11 cellular contexts compared by ENCODE assay signal in the genomic region with DNA sequence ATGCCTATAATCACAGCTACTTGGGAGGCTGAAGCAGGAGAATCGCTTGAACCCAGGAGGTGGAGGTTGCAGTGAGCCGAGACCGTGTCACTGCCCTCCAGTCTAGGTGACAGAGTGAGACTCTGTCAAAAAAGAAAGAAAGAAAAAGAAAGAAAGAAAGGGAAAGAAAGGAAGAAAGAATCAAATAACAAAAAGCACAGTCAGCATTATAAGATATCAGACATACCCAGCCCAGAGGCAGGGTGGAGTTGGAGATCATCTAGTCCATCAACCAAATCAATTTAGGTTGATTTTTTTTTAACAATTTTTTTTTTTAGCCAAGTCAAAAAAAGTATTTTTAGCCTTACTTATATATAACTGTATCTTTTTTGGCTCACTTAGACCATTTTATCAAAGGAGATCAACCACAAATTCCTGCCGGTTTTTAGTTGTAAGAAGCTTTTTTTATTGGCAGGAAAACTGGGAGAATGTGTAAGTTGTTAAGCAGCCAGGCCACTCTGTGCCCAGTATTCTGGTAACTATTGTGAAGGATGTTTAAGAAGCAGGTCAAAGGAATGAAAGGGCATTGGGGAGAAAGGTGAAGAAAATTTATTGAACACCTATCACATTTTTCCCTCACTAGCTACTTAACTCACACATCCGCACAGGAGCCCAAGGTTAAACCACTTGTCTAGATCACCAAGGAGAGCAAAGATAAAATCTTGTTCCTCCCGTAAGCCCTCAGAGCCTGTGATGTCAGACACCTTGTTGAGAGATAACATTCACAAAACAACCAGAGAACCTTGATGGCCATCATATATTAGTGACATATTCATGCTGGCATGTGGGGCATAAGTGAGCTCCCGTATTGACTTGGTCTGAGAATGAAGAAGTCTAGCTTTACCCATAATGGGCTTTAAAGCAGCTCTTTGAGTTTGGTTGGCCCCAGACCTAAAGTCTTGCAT.
A peak's percentile ranks its signal among the peaks of the same experiment; 100 is the strongest.
DNase-seq lines count a peak whose midpoint lies in the region; ATAC-seq and TF ChIP-seq lines count a peak whose summit lies in the region.
"Had no signal": no experiment of that assay in that cellular context is flagged by ENCODE, and none has a peak within 500 bp of the region (broad histone marks: within the 10 kb centered on the region; RNA-seq: fewer than 3 reads in every experiment).

No MANE protein-coding gene starts in this region.

- H3K4me1 ChIP-seq in SK-N-SH (ENCODE audit: control insufficient read depth in 1 of 2, insufficient read depth in 2 of 2, low read depth in 1 of 2, low read length in 1 of 2) (peaks cover 11 to 58% of the 10 kb centered on the region in 2 experiments), fibroblast of lung (ENCODE audit: control insufficient read depth, extremely low read depth, insufficient read depth, low read length) (peaks cover 48% of the 10 kb centered on the region)

- H2AFZ ChIP-seq in SK-N-SH (ENCODE audit: low read depth) (no peak overlapping the region), fibroblast of lung (ENCODE audit: low read length) (no peak overlapping the region)

- H4K20me1 ChIP-seq in SK-N-SH (ENCODE audit: insufficient read depth) (no peaks in the 10 kb centered on the region), fibroblast of lung (ENCODE audit: control insufficient read depth, extremely low read depth, insufficient read depth, low read length) (no peaks in the 10 kb centered on the region)

- no peak for ATAC-seq in GM18907 (IDR thresholded peaks at IDR 0.05; ENCODE audit: unreplicated experiment)

- no peaks in the 10 kb centered on the region for H3K9me2 ChIP-seq in SK-N-SH

- peaks cover 35% of the 10 kb centered on the region for H3K79me2 ChIP-seq in SK-N-SH (ENCODE audit: insufficient read depth)
- H3K79me2 ChIP-seq in fibroblast of lung (ENCODE audit: control insufficient read depth, insufficient read depth, low read length) = peaks cover 5% of the 10 kb centered on the region

- H3K4me2 ChIP-seq in SK-N-SH (peak overlapping the region; percentile 39), fibroblast of lung (ENCODE audit: extremely low read depth, insufficient read depth, low read length) (no peak overlapping the region)

- no peaks in the 10 kb centered on the region for H3K27me3 ChIP-seq in SK-N-SH (ENCODE audit: insufficient read depth)
- no peaks in the 10 kb centered on the region for H3K27me3 ChIP-seq in fibroblast of lung (ENCODE audit: control insufficient read depth, insufficient read depth, low read length)

- H3K9ac ChIP-seq in SK-N-SH (peak overlapping the region; percentile 52; the same call in 1 of the 2 replicates), fibroblast of lung (ENCODE audit: insufficient read depth, low read length) (no peak overlapping the region)

- CTCF ChIA-PET in SK-N-SH (lab: Yijun Ruan, JAX) = interaction anchor here (0.7 to 4.3 kb wide), 6 partner anchors 11 to 151 kb away, joined by 3 to 21 read pairs (median 4); no protein-coding TSS in a partner anchor

- H3K36me3 ChIP-seq in SK-N-SH (replicated peaks in 1 of 2; ENCODE audit: control insufficient read depth in 1 of 2, insufficient read depth in 2 of 2, low read length in 1 of 2) (no peaks in the 10 kb centered on the region), fibroblast of lung (ENCODE audit: control insufficient read depth, insufficient read depth, low read length) (no peaks in the 10 kb centered on the region)

- TF ChIP-seq CTCF in AG10803 (conservative IDR thresholded peaks at IDR 0.05; ENCODE audit: low read length) (no peak), SK-N-SH (IDR thresholded peaks at IDR 0.05) (no peak), fibroblast of lung (conservative IDR thresholded peaks at IDR 0.05 in 1 of 2, IDR thresholded peaks at IDR 0.05 in 1 of 2; ENCODE audit: low read depth in 1 of 2, low read length in 2 of 2) (no peak), retinal pigment epithelial cell (conservative IDR thresholded peaks at IDR 0.05; ENCODE audit: low read depth, low read length) (no peak)

- peak in 1 of 2 experiments; percentile 82; a peak in 2 of 4 replicates for TF ChIP-seq EP300 in SK-N-SH (IDR thresholded peaks at IDR 0.05; ENCODE audit: borderline replicate concordance in 1 of 2, low read depth in 1 of 2, low read length in 1 of 2)

- TF ChIP-seq RAD21 in SK-N-SH (IDR thresholded peaks at IDR 0.05; ENCODE audit: low read length) = no peak

- peaks cover 83% of the 10 kb centered on the region for H3F3A ChIP-seq in SK-N-SH (replicated peaks; ENCODE audit: insufficient read depth)

- H3K9me3 ChIP-seq in SK-N-SH (no peaks in the 10 kb centered on the region), fibroblast of lung (ENCODE audit: control insufficient read depth, insufficient read depth, low read depth, low read length) (no peaks in the 10 kb centered on the region)

- H3K4me3 ChIP-seq in AG10803 (ENCODE audit: low read length) = no peak overlapping the region
- no peak overlapping the region for H3K4me3 ChIP-seq in SK-N-SH (ENCODE audit: low read depth in 2 of 2, low read length in 1 of 2)
- no peak overlapping the region for H3K4me3 ChIP-seq in fibroblast of lung (replicated peaks in 1 of 4; ENCODE audit: control extremely low read depth in 1 of 4, insufficient read depth in 1 of 4, low read depth in 3 of 4, low read length in 4 of 4)
- no peak overlapping the region for H3K4me3 ChIP-seq in retinal pigment epithelial cell (ENCODE audit: low read length)

- POLR2A ChIA-PET in SK-N-SH (lab: Yijun Ruan, JAX) = no interaction called here

- H3K27ac ChIP-seq in SK-N-SH (ENCODE audit: low read depth in 2 of 2, low read length in 1 of 2) (peak overlapping the region; percentile 12 to 94), fibroblast of lung (ENCODE audit: insufficient read depth, low read length) (peak overlapping the region; percentile 92)

- 68% methylated on average over 7 of the region's 7 CpGs for WGBS in SK-N-SH (ENCODE audit: low lambda C conversion rate)

- DNase-seq in AG10803 (ENCODE audit: low read depth) = peak; percentile 81
- no peak for DNase-seq in SK-N-SH
- DNase-seq in fibroblast of lung (ENCODE audit: low read depth in 2 of 2) = peak; percentile 70 to 94
- peak; percentile 75 for DNase-seq in retinal pigment epithelial cell (ENCODE audit: low read depth)
- DNase-seq in HK-2 (ENCODE audit: unreplicated experiment) = no peak
- no peak for DNase-seq in COLO668 (lab: John Stamatoyannopoulos, UW; ENCODE audit: unreplicated experiment)
- no peak for DNase-seq in anterior cingulate cortex (lab: John Stamatoyannopoulos, UW)
- DNase-seq: activated CD4-positive, alpha-beta T cell treated with anti-CD3 and anti-CD28 coated beads, Interleukin-2, amount 50 U/mL, for 4 hours; activated gamma-delta T cell treated with Interleukin-2 at 50 U/mL for 16 hours; NCI-H2107 had no signal

TF ChIP-seq in SK-N-SH, 30 proteins besides CTCF, POLR2A, EP300 and RAD21 (continues in another document):
- no peak for TF ChIP-seq FOXM1 (IDR thresholded peaks at IDR 0.05; ENCODE audit: low read depth)
- TF ChIP-seq, protein P1, sequence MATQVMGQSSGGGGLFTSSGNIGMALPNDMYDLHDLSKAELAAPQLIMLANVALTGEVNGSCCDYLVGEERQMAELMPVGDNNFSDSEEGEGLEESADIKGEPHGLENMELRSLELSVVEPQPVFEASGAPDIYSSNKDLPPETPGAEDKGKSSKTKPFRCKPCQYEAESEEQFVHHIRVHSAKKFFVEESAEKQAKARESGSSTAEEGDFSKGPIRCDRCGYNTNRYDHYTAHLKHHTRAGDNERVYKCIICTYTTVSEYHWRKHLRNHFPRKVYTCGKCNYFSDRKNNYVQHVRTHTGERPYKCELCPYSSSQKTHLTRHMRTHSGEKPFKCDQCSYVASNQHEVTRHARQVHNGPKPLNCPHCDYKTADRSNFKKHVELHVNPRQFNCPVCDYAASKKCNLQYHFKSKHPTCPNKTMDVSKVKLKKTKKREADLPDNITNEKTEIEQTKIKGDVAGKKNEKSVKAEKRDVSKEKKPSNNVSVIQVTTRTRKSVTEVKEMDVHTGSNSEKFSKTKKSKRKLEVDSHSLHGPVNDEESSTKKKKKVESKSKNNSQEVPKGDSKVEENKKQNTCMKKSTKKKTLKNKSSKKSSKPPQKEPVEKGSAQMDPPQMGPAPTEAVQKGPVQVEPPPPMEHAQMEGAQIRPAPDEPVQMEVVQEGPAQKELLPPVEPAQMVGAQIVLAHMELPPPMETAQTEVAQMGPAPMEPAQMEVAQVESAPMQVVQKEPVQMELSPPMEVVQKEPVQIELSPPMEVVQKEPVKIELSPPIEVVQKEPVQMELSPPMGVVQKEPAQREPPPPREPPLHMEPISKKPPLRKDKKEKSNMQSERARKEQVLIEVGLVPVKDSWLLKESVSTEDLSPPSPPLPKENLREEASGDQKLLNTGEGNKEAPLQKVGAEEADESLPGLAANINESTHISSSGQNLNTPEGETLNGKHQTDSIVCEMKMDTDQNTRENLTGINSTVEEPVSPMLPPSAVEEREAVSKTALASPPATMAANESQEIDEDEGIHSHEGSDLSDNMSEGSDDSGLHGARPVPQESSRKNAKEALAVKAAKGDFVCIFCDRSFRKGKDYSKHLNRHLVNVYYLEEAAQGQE (IDR thresholded peaks at IDR 0.05; ENCODE audit: low read depth, low read length) = no peak
- no peak for TF ChIP-seq POLR2AphosphoS5 (IDR thresholded peaks at IDR 0.05; ENCODE audit: low read depth, low read length)
- TF ChIP-seq MXI1 (IDR thresholded peaks at IDR 0.05; ENCODE audit: low read depth, low read length) = no peak
- TF ChIP-seq RXRA (IDR thresholded peaks at IDR 0.05; ENCODE audit: borderline replicate concordance, low read depth) = peak; percentile 65
- TF ChIP-seq, protein P2, sequence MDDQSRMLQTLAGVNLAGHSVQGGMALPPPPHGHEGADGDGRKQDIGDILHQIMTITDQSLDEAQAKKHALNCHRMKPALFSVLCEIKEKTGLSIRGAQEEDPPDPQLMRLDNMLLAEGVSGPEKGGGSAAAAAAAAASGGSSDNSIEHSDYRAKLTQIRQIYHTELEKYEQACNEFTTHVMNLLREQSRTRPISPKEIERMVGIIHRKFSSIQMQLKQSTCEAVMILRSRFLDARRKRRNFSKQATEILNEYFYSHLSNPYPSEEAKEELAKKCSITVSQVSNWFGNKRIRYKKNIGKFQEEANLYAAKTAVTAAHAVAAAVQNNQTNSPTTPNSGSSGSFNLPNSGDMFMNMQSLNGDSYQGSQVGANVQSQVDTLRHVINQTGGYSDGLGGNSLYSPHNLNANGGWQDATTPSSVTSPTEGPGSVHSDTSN (IDR thresholded peaks at IDR 0.05) = peak; percentile 56; the same call in 1 of the 2 replicates
- TF ChIP-seq MEF2A (IDR thresholded peaks at IDR 0.05; ENCODE audit: borderline replicate concordance, low read depth) = peak; percentile 95
- no peak for TF ChIP-seq GATA2 (CRISPR knock-in tag; IDR thresholded peaks at IDR 0.05)
- TF ChIP-seq NRF1 (IDR thresholded peaks at IDR 0.05; ENCODE audit: low read depth, low read length) = no peak
- no peak for TF ChIP-seq GABPA (IDR thresholded peaks at IDR 0.05; ENCODE audit: low read depth)
- TF ChIP-seq RCOR1 (IDR thresholded peaks at IDR 0.05; ENCODE audit: low read length) = no peak
- peak; percentile 89 for TF ChIP-seq NFIC (IDR thresholded peaks at IDR 0.05; ENCODE audit: borderline replicate concordance)

Comparison
In these comparisons a context has a peak if more than half of its experiments do, and no peak if none do; other contexts are left out.
1. DNase-seq: peak in AG10803 (single experiment), fibroblast of lung (2 of 2) and retinal pigment epithelial cell (single experiment); none in SK-N-SH (single experiment), HK-2 (single experiment), COLO668 (single experiment) and anterior cingulate cortex (0 of 58).